Comparison of ENCODE assay signal across 8 cellular contexts in genomic region chr3:59809750-59810444, GRCh38.
DNase-seq lines count a peak whose midpoint lies in the region; ATAC-seq and TF ChIP-seq lines count a peak whose summit lies in the region.

No MANE protein-coding gene starts in this region.

- DNase-seq in DMS 273 treated with DMSO at 0.1 percent for 48 hours (lab: John Stamatoyannopoulos, UW) (peak; percentile 20), brain microvascular endothelial cell (peak; percentile 29), myocyte (ENCODE audit: low read depth) (peak; percentile 31), A172 (ENCODE audit: low spot score) (no peak)
- DNase-seq in Jurkat, Clone E6-1 (ENCODE audit: low read depth, low spot score): peak; percentile 79

- no peaks in the 10 kb centered on the region for H3K36me3 ChIP-seq in brain microvascular endothelial cell (replicated peaks)

- H3K27me3 ChIP-seq in brain microvascular endothelial cell (replicated peaks): no peaks in the 10 kb centered on the region

- in situ Hi-C loops in brain microvascular endothelial cell (cut with HindIII; ENCODE audit: low pct_ligation_motif_present, low sequenced_read_pairs): no loop called here

- TF ChIP-seq CTCF in brain microvascular endothelial cell (IDR thresholded peaks at IDR 0.05; ENCODE audit: low read depth, low read length, missing control alignments): peak; percentile 60

- H3K27ac ChIP-seq in brain microvascular endothelial cell: peak overlapping the region; percentile 27

- ATAC-seq in GM19023 (IDR thresholded peaks at IDR 0.05; ENCODE audit: unreplicated experiment) (no peak), HG03521 (IDR thresholded peaks at IDR 0.05; ENCODE audit: unreplicated experiment) (no peak), HG03196 (IDR thresholded peaks at IDR 0.05; ENCODE audit: unreplicated experiment) (no peak)

- no peak overlapping the region for H3K4me3 ChIP-seq in Jurkat, Clone E6-1 (ENCODE audit: low read length)
- no peak overlapping the region for H3K4me3 ChIP-seq in brain microvascular endothelial cell (ENCODE audit: low read depth, low read length)
